Comparison of ENCODE assay signal across 1 cellular context in the genomic region with DNA sequence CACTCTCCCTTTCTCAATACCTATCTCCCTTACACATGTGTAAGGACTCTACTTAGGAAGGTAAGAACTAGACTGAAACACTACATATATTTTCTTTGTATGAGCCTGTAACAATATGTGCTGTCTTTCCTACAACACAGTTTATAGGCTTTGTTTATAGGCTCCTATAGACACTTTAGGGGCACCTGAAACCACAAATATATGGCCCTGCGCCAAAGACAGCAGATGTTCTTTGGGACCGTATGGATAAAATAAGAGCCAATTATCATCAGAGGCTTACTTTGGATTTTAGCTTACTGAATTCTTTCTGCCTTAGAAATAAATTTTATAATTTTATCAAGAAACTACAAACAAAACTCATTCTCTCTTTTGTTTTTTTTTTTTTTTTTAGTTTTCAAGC.
TF ChIP-seq lines count a peak whose summit lies in the region.

No MANE protein-coding gene starts in this region.

TF ChIP-seq in H1, 55 proteins besides CTCF, POLR2A, EP300 and RAD21:
- TF ChIP-seq TCF12 (IDR thresholded peaks at IDR 0.05; ENCODE audit: low read depth, low read length), result no peak
- TF ChIP-seq CHD1 (IDR thresholded peaks at IDR 0.05; ENCODE audit: low read depth, low read length), result no peak
- no peak for TF ChIP-seq CBX5 (IDR thresholded peaks at IDR 0.05; ENCODE audit: low read depth, low read length)
- TF ChIP-seq, protein P1, sequence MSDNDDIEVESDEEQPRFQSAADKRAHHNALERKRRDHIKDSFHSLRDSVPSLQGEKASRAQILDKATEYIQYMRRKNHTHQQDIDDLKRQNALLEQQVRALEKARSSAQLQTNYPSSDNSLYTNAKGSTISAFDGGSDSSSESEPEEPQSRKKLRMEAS (IDR thresholded peaks at IDR 0.05), result no peak
- no peak for TF ChIP-seq CEBPB (IDR thresholded peaks at IDR 0.05; ENCODE audit: low read depth, low read length)
- TF ChIP-seq ZNF274 (IDR thresholded peaks at IDR 0.05; ENCODE audit: borderline replicate concordance, extremely low read depth, low read length), result no peak
